ENCODE assay signal across 8 cellular contexts in the genomic region with DNA sequence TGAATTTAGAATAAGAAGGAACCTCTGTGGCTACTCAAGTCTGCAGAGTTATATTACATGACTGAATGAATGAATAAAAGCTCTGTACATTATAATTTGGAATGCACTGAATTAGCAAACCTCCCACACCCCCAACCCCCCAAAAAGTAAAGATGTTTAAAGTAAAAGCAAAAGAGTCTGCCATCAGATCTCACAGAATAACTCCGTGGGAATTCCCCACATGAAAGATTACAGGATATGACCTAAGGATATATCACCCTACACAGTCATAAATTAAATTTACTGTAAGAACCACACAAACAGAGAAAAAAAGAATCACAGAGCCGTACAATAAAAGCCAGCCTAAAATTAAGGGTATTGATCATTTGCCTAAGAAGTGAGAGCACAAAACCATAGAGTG.
A peak's percentile ranks its signal among the peaks of the same experiment; 100 is the strongest.
DNase-seq lines count a peak whose midpoint lies in the region; ATAC-seq and TF ChIP-seq lines count a peak whose summit lies in the region.

No MANE protein-coding gene starts in this region.

- H3K4me3 Mint-ChIP-seq in activated naive CD8-positive, alpha-beta T cell, result peak overlapping the region; percentile 53

- CTCF ChIA-PET in HEK293T (lab: Yijun Ruan, JAX), result no interaction called here

- peaks cover 27% of the 10 kb centered on the region for H3K4me1 Mint-ChIP-seq in activated naive CD8-positive, alpha-beta T cell (ENCODE audit: low read depth)

- POLR2A ChIA-PET in HEK293T (lab: Yijun Ruan, JAX), result no interaction called here

- H3K27me3 Mint-ChIP-seq in activated naive CD8-positive, alpha-beta T cell, result no peaks in the 10 kb centered on the region

- DNase-seq in skeletal muscle cell (ENCODE audit: low read depth) (peak; percentile 7), NCI-H146 (lab: John Stamatoyannopoulos, UW) (no peak), HEK293T (ENCODE audit: extremely low spot score) (no peak), DMS114 treated with DMSO at 0.1 percent for 48 hours (lab: John Stamatoyannopoulos, UW; ENCODE audit: unreplicated experiment) (no peak), left ventricle myocardium superior (no peak)

- no peak overlapping the region for H3K4me3 ChIP-seq in skeletal muscle cell (ENCODE audit: low read depth, low read length)

- no peaks in the 10 kb centered on the region for H3K36me3 Mint-ChIP-seq in activated naive CD8-positive, alpha-beta T cell

- H3K27ac Mint-ChIP-seq in activated naive CD8-positive, alpha-beta T cell, result peak overlapping the region; percentile 73

- peak; percentile 69 for ATAC-seq in GM19035 (IDR thresholded peaks at IDR 0.05; ENCODE audit: unreplicated experiment)
- peak; percentile 58 for ATAC-seq in HG03439 (IDR thresholded peaks at IDR 0.05; ENCODE audit: unreplicated experiment)
- ATAC-seq in left ventricle myocardium superior, result no peak

- intact Hi-C loops in left ventricle myocardium superior (cut with micrococcal nuclease), result no loop called here

- H3K9me3 Mint-ChIP-seq in activated naive CD8-positive, alpha-beta T cell (ENCODE audit: low read depth), result peaks cover 3% of the 10 kb centered on the region

TF ChIP-seq in HEK293T, 16 proteins besides CTCF, POLR2A, EP300 and RAD21:
- TF ChIP-seq TARDBP (IDR thresholded peaks at IDR 0.05) (no peak), CTBP1 (IDR thresholded peaks at IDR 0.05; ENCODE audit: borderline replicate concordance) (no peak), HDGF (IDR thresholded peaks at IDR 0.05; ENCODE audit: borderline replicate concordance) (no peak), L3MBTL2 (conservative IDR thresholded peaks at IDR 0.05) (no peak), SP1 (IDR thresholded peaks at IDR 0.05) (no peak), ELF4 (IDR thresholded peaks at IDR 0.05) (no peak), NFRKB (IDR thresholded peaks at IDR 0.05) (no peak), FOXM1 (IDR thresholded peaks at IDR 0.05; ENCODE audit: borderline replicate concordance) (no peak), LEF1 (IDR thresholded peaks at IDR 0.05; ENCODE audit: borderline replicate concordance) (no peak)
